ENCODE assay signal across 19 cellular contexts in the genomic region with DNA sequence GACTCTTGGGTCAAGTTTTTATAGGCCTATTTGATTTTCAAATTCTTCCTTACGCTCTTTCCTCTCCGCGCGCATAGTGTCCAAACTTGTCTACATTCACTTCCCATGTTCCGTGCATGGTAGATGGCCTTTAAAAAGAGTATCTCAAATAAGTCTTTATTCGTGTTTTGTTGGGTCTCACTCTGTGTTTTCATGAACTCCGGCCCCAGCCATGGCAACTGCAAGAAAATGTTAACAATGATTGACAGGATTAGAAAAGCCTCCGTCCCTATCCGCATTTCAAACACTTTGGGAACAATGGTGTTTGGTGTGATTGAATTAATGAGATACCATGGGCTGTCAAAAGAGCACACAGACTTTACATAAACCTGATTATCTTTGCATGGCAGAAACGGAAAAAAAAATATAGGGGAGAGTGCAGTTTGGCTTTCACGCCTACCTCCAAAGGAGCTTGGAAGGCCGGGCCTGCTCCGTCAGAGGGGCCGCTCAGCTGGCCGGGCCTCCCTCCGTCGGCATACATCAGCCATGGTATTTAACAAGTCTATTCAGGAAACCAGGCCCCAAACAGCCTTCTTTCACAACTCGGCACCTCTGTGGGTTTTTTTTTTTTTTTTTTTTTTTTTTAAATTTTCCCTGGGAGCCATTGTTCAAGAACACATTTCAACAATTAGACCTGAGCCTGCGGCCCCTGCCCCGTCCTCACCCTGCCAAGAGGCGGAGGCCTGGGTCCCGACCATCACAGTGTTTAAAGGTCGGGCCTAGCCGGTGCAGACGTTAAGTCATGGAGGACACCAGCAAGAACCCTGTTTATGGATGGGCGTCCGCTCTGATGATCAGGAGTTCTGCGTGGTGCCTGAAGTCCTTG.
"Had no signal": no experiment of that assay in that cellular context is flagged by ENCODE, and none has a peak within 500 bp of the region (broad histone marks: within the 10 kb centered on the region; RNA-seq: fewer than 3 reads in every experiment).

No MANE protein-coding gene starts in this region.

- H3K4me1 ChIP-seq: colonic mucosa, tibial artery had no signal

- H3K27ac ChIP-seq: colonic mucosa, neutrophil, tibial artery had no signal

- H3K36me3 ChIP-seq: colonic mucosa, neutrophil, tibial artery had no signal

- H3K4me3 ChIP-seq: colonic mucosa, tibial artery had no signal

- ATAC-seq: activated naive CD4-positive, alpha-beta T cell treated with anti-CD3 and anti-CD28 coated beads, Interleukin-2, amount 50 U/mL, for 72 hours; activated T-cell treated with anti-CD3 and anti-CD28 coated beads, Interleukin-2, amount 50 U/mL, for 72 hours; right cardiac atrium had no signal

- H3K27ac Mint-ChIP-seq: activated naive CD4-positive, alpha-beta T cell treated with anti-CD3 and anti-CD28 coated beads, Interleukin-2, amount 50 U/mL, for 72 hours; activated T-cell treated with anti-CD3 and anti-CD28 coated beads, Interleukin-2, amount 50 U/mL, for 72 hours; mesothelial cell of epicardium had no signal

- H3K9me3 Mint-ChIP-seq: activated naive CD4-positive, alpha-beta T cell treated with anti-CD3 and anti-CD28 coated beads, Interleukin-2, amount 50 U/mL, for 72 hours; activated T-cell treated with anti-CD3 and anti-CD28 coated beads, Interleukin-2, amount 50 U/mL, for 72 hours; mesothelial cell of epicardium had no signal

- H3K36me3 Mint-ChIP-seq: mesothelial cell of epicardium had no signal

- H3K4me1 Mint-ChIP-seq: mesothelial cell of epicardium had no signal

- H3K9me3 ChIP-seq: colonic mucosa, neutrophil, tibial artery had no signal

- H3K4me3 Mint-ChIP-seq: activated T-cell treated with anti-CD3 and anti-CD28 coated beads, Interleukin-2, amount 50 U/mL, for 72 hours; mesothelial cell of epicardium had no signal

- DNase-seq: activated CD4-positive, alpha-beta T cell treated with anti-CD3 and anti-CD28 coated beads, Interleukin-2, amount 50 U/mL, for 48 hours; activated gamma-delta T cell; activated T-cell treated with anti-CD3 and anti-CD28 coated beads, Interleukin-2, amount 50 U/mL, for 72 hours; amniotic stem cell; central memory CD4-positive, alpha-beta T cell; colonic mucosa; effector CD8-positive, alpha-beta T cell; foreskin fibroblast; glutamatergic neuron; hypothalamus; right cardiac atrium; small intestine; stimulated activated CD4-positive, alpha-beta T cell treated with anti-CD3 and anti-CD28 coated beads, Interleukin-4, amount 100 ng/mL, for 24 hours; stimulated activated naive CD4-positive, alpha-beta T cell; T-helper 9 cell; tibial artery had no signal

- H3K27me3 ChIP-seq: colonic mucosa had no signal
